Comparison of ENCODE assay signal across 18 cellular contexts in the genomic region with DNA sequence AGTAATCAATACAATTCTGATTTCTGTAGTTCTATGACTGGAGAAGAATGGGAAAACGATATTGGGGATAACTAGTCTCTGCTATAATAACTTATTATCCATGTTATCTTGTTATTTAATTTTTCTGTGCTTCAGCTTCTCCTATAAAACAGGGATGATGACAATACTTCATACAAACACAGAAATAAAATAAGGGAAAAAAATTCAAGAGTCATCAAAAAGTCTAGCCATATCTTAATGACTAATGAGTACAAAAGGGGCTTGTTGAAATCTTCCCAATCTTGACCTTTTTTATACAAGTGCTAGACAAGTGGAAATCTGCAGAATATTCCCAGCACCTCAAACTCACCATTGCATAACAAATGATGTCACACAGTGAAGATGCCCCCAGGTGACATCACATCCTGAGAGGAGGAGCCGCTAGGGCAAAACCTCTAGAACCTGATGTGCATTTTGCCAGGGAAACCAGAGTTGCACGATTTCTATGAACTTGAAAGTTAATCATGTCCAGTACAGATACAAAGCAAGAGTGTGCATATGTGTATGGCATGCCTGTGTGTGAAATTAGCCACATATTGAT.
"Had no signal": no experiment of that assay in that cellular context is flagged by ENCODE, and none has a peak within 500 bp of the region (broad histone marks: within the 10 kb centered on the region; RNA-seq: fewer than 3 reads in every experiment).

No MANE protein-coding gene starts in this region.

- FAIRE-seq: kidney had no signal

- H3K4me1 Mint-ChIP-seq: memory B cell had no signal

- DNase-seq: colonic mucosa; dermis blood vessel endothelial cell; esophagus squamous epithelium; foreskin keratinocyte; kidney; left cardiac atrium; left ventricle myocardium inferior; lower lobe of right lung; midbrain; nephron progenitor cell; psoas muscle; retina; stimulated activated naive CD4-positive, alpha-beta T cell; stomach; substantia nigra; transverse colon had no signal

- H3K4me3 ChIP-seq: colonic mucosa, esophagus squamous epithelium, left ventricle myocardium inferior, lower lobe of right lung, psoas muscle, stomach, thoracic aorta, transverse colon had no signal

- H3K27ac Mint-ChIP-seq: memory B cell, nephron progenitor cell had no signal

- H3K9me3 ChIP-seq: colonic mucosa, esophagus squamous epithelium, left ventricle myocardium inferior, lower lobe of right lung, psoas muscle, stomach, thoracic aorta, transverse colon had no signal

- H3K9me3 Mint-ChIP-seq: memory B cell, nephron progenitor cell had no signal

- H3K4me3 Mint-ChIP-seq: memory B cell, nephron progenitor cell had no signal

- H3K4me1 ChIP-seq: colonic mucosa, esophagus squamous epithelium, foreskin keratinocyte, left ventricle myocardium inferior, lower lobe of right lung, psoas muscle, stomach, transverse colon had no signal

- H3K27me3 ChIP-seq: colonic mucosa, esophagus squamous epithelium, foreskin keratinocyte, transverse colon had no signal

- H3K36me3 ChIP-seq: colonic mucosa, esophagus squamous epithelium, left ventricle myocardium inferior, lower lobe of right lung, stomach, thoracic aorta, transverse colon had no signal

- ATAC-seq: foreskin keratinocyte, left cardiac atrium, lower lobe of right lung, psoas muscle had no signal

- H3K27ac ChIP-seq: colonic mucosa, esophagus squamous epithelium, foreskin keratinocyte, left ventricle myocardium inferior, lower lobe of right lung, psoas muscle, stomach, thoracic aorta, transverse colon had no signal

- H3K36me3 Mint-ChIP-seq: memory B cell had no signal
